1 cellular context compared by ENCODE assay signal in the genomic region with DNA sequence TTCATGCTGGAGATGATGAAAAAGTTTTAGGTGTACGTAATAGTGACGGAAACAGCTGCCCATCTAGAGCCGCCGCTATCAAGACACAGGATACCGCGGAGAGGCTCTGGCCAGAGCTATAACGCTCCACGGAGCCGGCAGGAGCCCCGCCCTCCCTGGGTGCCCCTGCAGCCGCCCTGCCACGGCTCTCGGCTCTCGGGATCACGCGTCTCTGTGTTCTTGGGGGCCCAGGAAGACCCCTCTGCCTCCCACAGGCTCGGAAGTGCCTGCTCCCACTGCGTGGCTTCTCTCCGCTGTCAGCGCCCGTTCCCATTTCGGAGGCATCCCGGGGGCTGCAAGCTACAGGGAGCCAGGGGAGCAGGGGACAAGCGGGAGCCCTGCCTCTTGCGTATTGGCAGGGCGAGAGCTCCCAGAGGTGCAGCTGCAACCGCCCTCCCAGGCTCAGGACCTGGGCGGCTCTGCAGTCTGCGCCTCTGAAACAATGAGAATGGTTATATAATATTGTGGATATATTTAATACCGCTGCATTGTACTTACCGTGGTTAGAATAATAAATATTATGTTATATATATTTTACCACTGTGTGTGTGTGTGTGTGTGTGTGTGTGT.
TF ChIP-seq lines count a peak whose summit lies in the region.

No MANE protein-coding gene starts in this region.

TF ChIP-seq in WTC11, 78 proteins besides CTCF, POLR2A, EP300 and RAD21 (continued from another document):
- TF ChIP-seq, protein P1, sequence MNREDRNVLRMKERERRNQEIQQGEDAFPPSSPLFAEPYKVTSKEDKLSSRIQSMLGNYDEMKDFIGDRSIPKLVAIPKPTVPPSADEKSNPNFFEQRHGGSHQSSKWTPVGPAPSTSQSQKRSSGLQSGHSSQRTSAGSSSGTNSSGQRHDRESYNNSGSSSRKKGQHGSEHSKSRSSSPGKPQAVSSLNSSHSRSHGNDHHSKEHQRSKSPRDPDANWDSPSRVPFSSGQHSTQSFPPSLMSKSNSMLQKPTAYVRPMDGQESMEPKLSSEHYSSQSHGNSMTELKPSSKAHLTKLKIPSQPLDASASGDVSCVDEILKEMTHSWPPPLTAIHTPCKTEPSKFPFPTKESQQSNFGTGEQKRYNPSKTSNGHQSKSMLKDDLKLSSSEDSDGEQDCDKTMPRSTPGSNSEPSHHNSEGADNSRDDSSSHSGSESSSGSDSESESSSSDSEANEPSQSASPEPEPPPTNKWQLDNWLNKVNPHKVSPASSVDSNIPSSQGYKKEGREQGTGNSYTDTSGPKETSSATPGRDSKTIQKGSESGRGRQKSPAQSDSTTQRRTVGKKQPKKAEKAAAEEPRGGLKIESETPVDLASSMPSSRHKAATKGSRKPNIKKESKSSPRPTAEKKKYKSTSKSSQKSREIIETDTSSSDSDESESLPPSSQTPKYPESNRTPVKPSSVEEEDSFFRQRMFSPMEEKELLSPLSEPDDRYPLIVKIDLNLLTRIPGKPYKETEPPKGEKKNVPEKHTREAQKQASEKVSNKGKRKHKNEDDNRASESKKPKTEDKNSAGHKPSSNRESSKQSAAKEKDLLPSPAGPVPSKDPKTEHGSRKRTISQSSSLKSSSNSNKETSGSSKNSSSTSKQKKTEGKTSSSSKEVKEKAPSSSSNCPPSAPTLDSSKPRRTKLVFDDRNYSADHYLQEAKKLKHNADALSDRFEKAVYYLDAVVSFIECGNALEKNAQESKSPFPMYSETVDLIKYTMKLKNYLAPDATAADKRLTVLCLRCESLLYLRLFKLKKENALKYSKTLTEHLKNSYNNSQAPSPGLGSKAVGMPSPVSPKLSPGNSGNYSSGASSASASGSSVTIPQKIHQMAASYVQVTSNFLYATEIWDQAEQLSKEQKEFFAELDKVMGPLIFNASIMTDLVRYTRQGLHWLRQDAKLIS (CRISPR knock-in tag; IDR thresholded peaks at IDR 0.05; ENCODE audit: borderline replicate concordance) = no peak
- TF ChIP-seq, protein P2, sequence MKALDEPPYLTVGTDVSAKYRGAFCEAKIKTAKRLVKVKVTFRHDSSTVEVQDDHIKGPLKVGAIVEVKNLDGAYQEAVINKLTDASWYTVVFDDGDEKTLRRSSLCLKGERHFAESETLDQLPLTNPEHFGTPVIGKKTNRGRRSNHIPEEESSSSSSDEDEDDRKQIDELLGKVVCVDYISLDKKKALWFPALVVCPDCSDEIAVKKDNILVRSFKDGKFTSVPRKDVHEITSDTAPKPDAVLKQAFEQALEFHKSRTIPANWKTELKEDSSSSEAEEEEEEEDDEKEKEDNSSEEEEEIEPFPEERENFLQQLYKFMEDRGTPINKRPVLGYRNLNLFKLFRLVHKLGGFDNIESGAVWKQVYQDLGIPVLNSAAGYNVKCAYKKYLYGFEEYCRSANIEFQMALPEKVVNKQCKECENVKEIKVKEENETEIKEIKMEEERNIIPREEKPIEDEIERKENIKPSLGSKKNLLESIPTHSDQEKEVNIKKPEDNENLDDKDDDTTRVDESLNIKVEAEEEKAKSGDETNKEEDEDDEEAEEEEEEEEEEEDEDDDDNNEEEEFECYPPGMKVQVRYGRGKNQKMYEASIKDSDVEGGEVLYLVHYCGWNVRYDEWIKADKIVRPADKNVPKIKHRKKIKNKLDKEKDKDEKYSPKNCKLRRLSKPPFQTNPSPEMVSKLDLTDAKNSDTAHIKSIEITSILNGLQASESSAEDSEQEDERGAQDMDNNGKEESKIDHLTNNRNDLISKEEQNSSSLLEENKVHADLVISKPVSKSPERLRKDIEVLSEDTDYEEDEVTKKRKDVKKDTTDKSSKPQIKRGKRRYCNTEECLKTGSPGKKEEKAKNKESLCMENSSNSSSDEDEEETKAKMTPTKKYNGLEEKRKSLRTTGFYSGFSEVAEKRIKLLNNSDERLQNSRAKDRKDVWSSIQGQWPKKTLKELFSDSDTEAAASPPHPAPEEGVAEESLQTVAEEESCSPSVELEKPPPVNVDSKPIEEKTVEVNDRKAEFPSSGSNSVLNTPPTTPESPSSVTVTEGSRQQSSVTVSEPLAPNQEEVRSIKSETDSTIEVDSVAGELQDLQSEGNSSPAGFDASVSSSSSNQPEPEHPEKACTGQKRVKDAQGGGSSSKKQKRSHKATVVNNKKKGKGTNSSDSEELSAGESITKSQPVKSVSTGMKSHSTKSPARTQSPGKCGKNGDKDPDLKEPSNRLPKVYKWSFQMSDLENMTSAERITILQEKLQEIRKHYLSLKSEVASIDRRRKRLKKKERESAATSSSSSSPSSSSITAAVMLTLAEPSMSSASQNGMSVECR (CRISPR knock-in tag; IDR thresholded peaks at IDR 0.05; ENCODE audit: borderline replicate concordance) = no peak
- TF ChIP-seq, protein P3, sequence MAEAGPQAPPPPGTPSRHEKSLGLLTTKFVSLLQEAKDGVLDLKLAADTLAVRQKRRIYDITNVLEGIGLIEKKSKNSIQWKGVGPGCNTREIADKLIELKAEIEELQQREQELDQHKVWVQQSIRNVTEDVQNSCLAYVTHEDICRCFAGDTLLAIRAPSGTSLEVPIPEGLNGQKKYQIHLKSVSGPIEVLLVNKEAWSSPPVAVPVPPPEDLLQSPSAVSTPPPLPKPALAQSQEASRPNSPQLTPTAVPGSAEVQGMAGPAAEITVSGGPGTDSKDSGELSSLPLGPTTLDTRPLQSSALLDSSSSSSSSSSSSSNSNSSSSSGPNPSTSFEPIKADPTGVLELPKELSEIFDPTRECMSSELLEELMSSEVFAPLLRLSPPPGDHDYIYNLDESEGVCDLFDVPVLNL (CRISPR knock-in tag; IDR thresholded peaks at IDR 0.05; ENCODE audit: borderline replicate concordance, low read depth) = no peak
- TF ChIP-seq ZNF232 (CRISPR knock-in tag; IDR thresholded peaks at IDR 0.05) = no peak
- no peak for TF ChIP-seq ZNF671 (CRISPR knock-in tag; IDR thresholded peaks at IDR 0.05)
- no peak for TF ChIP-seq ZNF219 (CRISPR knock-in tag; IDR thresholded peaks at IDR 0.05; ENCODE audit: borderline replicate concordance)
- TF ChIP-seq NFATC4 (CRISPR knock-in tag; IDR thresholded peaks at IDR 0.05) = no peak
- TF ChIP-seq, protein P4, sequence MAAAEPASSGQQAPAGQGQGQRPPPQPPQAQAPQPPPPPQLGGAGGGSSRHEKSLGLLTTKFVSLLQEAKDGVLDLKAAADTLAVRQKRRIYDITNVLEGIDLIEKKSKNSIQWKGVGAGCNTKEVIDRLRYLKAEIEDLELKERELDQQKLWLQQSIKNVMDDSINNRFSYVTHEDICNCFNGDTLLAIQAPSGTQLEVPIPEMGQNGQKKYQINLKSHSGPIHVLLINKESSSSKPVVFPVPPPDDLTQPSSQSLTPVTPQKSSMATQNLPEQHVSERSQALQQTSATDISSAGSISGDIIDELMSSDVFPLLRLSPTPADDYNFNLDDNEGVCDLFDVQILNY (CRISPR knock-in tag; IDR thresholded peaks at IDR 0.05) = no peak
- no peak for TF ChIP-seq ZNF396 (CRISPR knock-in tag; IDR thresholded peaks at IDR 0.05; ENCODE audit: borderline replicate concordance)
- no peak for TF ChIP-seq NR1H2 (CRISPR knock-in tag; IDR thresholded peaks at IDR 0.05)
TF ChIP-seq in WTC11: peak in this region for 0.
